14 cellular contexts compared by ENCODE assay signal in genomic region chr3:195080125-195080524, GRCh38.
DNase-seq lines count a peak whose midpoint lies in the region; ATAC-seq, FAIRE-seq and TF ChIP-seq lines count a peak whose summit lies in the region.
"Had no signal": no experiment of that assay in that cellular context is flagged by ENCODE, and none has a peak within 500 bp of the region (broad histone marks: within the 10 kb centered on the region; RNA-seq: fewer than 3 reads in every experiment).

No MANE protein-coding gene starts in this region.

- CTCF ChIA-PET in GM12878 (lab: Yijun Ruan, JAX) = no interaction called here

- H3K27me3 ChIP-seq in GM12878 (replicated peaks in 1 of 2; ENCODE audit: control insufficient read depth in 2 of 2, insufficient read depth in 2 of 2, low read length in 1 of 2) (no peaks in the 10 kb centered on the region), HAP-1 (ENCODE audit: low read depth) (no peaks in the 10 kb centered on the region)
- H3K27me3 ChIP-seq: dorsolateral prefrontal cortex, foreskin keratinocyte had no signal

- no peaks in the 10 kb centered on the region for H3K36me3 ChIP-seq in GM12878 (ENCODE audit: control insufficient read depth in 2 of 2, insufficient read depth in 2 of 2, low read length in 1 of 2)
- H3K36me3 ChIP-seq in HAP-1 (replicated peaks) = no peaks in the 10 kb centered on the region

- H3K79me2 ChIP-seq in GM12878 (ENCODE audit: control insufficient read depth, insufficient read depth, low read length) = no peaks in the 10 kb centered on the region

- in situ Hi-C loops in ACHN (cut with HindIII; ENCODE audit: low pct_ligation_motif_present, low pct_unique_long_range_greater_than_20kb, low sequenced_read_pairs) (no loop called here), GM12878 (cut with MboI) (no loop called here), HAP-1 (cut with MboI; ENCODE audit: low sequenced_read_pairs) (no loop called here)

- no peak for TF ChIP-seq CTCF in GM12878 (IDR thresholded peaks at IDR 0.05 in 2 of 3, conservative IDR thresholded peaks at IDR 0.05 in 1 of 3; ENCODE audit: control insufficient read depth in 2 of 3, extremely low read depth in 1 of 3, insufficient read depth in 1 of 3, low read depth in 3 of 3, low read length in 3 of 3)

- H3K9ac ChIP-seq in GM12878 (ENCODE audit: control insufficient read depth, insufficient read depth, low read length) = peak overlapping the region; percentile 34; the same call in 1 of the 2 replicates

- SMC1A ChIA-PET in GM12878 (lab: Charles Lee; ENCODE audit: uncharacterized antibody, unreplicated experiment) = no interaction called here

- H4K20me1 ChIP-seq in GM12878 (ENCODE audit: control insufficient read depth, insufficient read depth) = no peaks in the 10 kb centered on the region

- no peaks in the 10 kb centered on the region for H3K9me3 ChIP-seq in GM12878 (replicated peaks; ENCODE audit: control insufficient read depth, insufficient read depth, low read length)
- H3K9me3 ChIP-seq in HAP-1 = no peaks in the 10 kb centered on the region

- DNase-seq in ACHN (peak; percentile 17), GM12878 (ENCODE audit: low read depth, low spot score) (no peak), myocyte (ENCODE audit: low read depth) (peak; percentile 90), SIG-M5 treated with dmso at 0.1 percent for 504 hours (lab: John Stamatoyannopoulos, UW; ENCODE audit: unreplicated experiment) (no peak), NCI-H526 treated with DMSO at 0.1 percent for 48 hours (lab: John Stamatoyannopoulos, UW) (no peak), HAP-1 (ENCODE audit: low spot score in 2 of 2) (no peak), NCI-H128 (lab: John Stamatoyannopoulos, UW; ENCODE audit: unreplicated experiment) (no peak)
- DNase-seq: foreskin keratinocyte; Kasumi-1; SIG-M5; stimulated activated CD8-positive, alpha-beta memory T cell treated with anti-CD3 and anti-CD28 coated beads, Interleukin-4, amount 100 ng/mL, for 48 hours had no signal

- RAD21 ChIA-PET in GM12878 (lab: Charles Lee; ENCODE audit: unreplicated experiment) = no interaction called here

- H3K4me2 ChIP-seq in GM12878 (ENCODE audit: control insufficient read depth, insufficient read depth) = peak overlapping the region; percentile 30; the same call in 1 of the 2 replicates

- H2AFZ ChIP-seq in GM12878 (ENCODE audit: control insufficient read depth, low read depth, low read length) = peak overlapping the region; percentile 62

- ATAC-seq in HG03108 (IDR thresholded peaks at IDR 0.05; ENCODE audit: unreplicated experiment) (peak; percentile 48), GM12878 (no peak; the same call in 2 of the 3 replicates)
- ATAC-seq: foreskin keratinocyte had no signal

- TF ChIP-seq POLR2A in GM12878 (IDR thresholded peaks at IDR 0.05; ENCODE audit: low read depth, low read length) = no peak

- H3K27ac ChIP-seq in GM12878 (ENCODE audit: control insufficient read depth, insufficient read depth) = no peak overlapping the region
- H3K27ac ChIP-seq: dorsolateral prefrontal cortex, foreskin keratinocyte had no signal

- intact Hi-C loops in GM12878 (cut with micrococcal nuclease; ENCODE audit: unreplicated experiment) = no loop called here

- H3K4me3 ChIP-seq in GM12878 (no peak overlapping the region), HAP-1 (no peak overlapping the region)
- H3K4me3 ChIP-seq: dorsolateral prefrontal cortex had no signal

- peaks cover 8% of the 10 kb centered on the region for H3K4me1 ChIP-seq in GM12878 (ENCODE audit: control insufficient read depth, insufficient read depth, low read length)
- no peaks in the 10 kb centered on the region for H3K4me1 ChIP-seq in HAP-1
- H3K4me1 ChIP-seq: foreskin keratinocyte had no signal

- WGBS in GM12878 (ENCODE audit: insufficient coverage, insufficient replicate concordance, low lambda C conversion rate, missing lambda C conversion rate) = 50% methylated on average over 3 of the region's 3 CpGs

- TF ChIP-seq RAD21 in GM12878 (IDR thresholded peaks at IDR 0.05; ENCODE audit: insufficient read depth, low read depth, low read length) = no peak

- BruUV-seq in GM12878 (replicated peaks; lab: Mats Ljungman, UMichigan) = no TSS peak

- peak; percentile 7 for FAIRE-seq in GM12878 (lab: Jason Lieb, UNC)
- FAIRE-seq: keratinocyte had no signal

- POLR2A ChIA-PET in GM12878 (lab: Charles Lee) = no interaction called here

- TF ChIP-seq EP300 in GM12878 (IDR thresholded peaks at IDR 0.05; ENCODE audit: borderline replicate concordance in 1 of 2, control insufficient read depth in 1 of 2, low read depth in 2 of 2, low read length in 2 of 2) = no peak

TF ChIP-seq in GM12878, 131 proteins besides CTCF, POLR2A, EP300 and RAD21:
- TF ChIP-seq ELK1 (IDR thresholded peaks at IDR 0.05; ENCODE audit: low read depth, low read length) (no peak), RUNX3 (IDR thresholded peaks at IDR 0.05; ENCODE audit: low read length) (0 out of 2 replicates have a peak, but pooled peaks have one; percentile 20)
TF ChIP-seq in GM12878: peak in this region for 1.

Comparison
In these comparisons a context has a peak if more than half of its experiments do, and no peak if none do; other contexts are left out.
1. DNase-seq: peak in ACHN (single experiment) and myocyte (single experiment); none in GM12878 (single experiment), SIG-M5 treated with dmso at 0.1 percent for 504 hours (single experiment), NCI-H526 treated with DMSO at 0.1 percent for 48 hours (single experiment), HAP-1 (0 of 2) and NCI-H128 (single experiment).